ENCODE assay signal across 8 cellular contexts in the genomic region with DNA sequence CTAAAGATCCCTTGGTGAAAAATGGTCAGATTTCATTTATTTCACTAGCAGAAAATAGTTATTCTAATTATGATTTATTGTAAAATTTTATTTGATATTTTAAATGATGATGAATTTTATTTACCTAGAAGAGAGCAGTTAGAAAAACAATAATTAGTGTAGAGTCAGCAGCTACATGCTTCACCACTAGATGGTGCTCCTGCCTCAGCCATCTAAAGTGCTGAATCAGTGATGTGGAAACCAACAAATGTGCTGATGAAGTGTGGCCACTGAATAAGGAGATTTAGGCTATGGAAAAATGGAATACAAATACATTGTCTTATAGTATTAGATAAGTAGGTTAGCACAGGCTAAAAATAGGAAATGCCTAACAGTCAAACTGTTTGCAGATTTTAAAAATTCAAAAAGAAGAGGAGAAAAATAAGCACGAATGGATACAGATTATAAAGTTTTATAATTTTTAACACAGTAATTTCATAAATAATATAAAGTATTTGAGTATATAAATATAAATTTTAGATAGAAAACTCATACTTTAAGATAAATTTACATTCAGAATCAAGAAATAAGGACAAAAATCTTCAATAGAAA.
A peak's percentile ranks its signal among the peaks of the same experiment; 100 is the strongest.
DNase-seq lines count a peak whose midpoint lies in the region; ATAC-seq, FAIRE-seq and TF ChIP-seq lines count a peak whose summit lies in the region.

No MANE protein-coding gene starts in this region.

- H3K36me3 ChIP-seq in prostate gland (no peaks in the 10 kb centered on the region), vagina (no peaks in the 10 kb centered on the region)

- TF ChIP-seq POLR2A in GM12892 (IDR thresholded peaks at IDR 0.05; ENCODE audit: low read depth, low read length), result no peak
- TF ChIP-seq POLR2A in prostate gland (IDR thresholded peaks at IDR 0.05), result no peak
- TF ChIP-seq POLR2A in vagina (IDR thresholded peaks at IDR 0.05), result no peak

- DNase-seq in GM12892 (ENCODE audit: insufficient read length), result no peak
- peak; percentile 47 to 90 (median 76) for DNase-seq in NCI-H1417 (lab: John Stamatoyannopoulos, UW)
- DNase-seq in SW480 (ENCODE audit: low spot score), result peak; percentile 61
- DNase-seq in activated naive CD8-positive, alpha-beta T cell treated with anti-CD3 and anti-CD28 coated beads, Interleukin-2, amount 50 U/mL, for 16 hours (ENCODE audit: low read depth, low spot score), result peak; percentile 49
- DNase-seq in Right ventricle myocardium superior, result peak; percentile 66
- peak; percentile 69 for DNase-seq in prostate gland (ENCODE audit: low spot score)
- DNase-seq in vagina (ENCODE audit: extremely low spot score in 2 of 2), result no peak

- intact Hi-C loops in Right ventricle myocardium superior (cut with DNase I) (loop anchor here (2.0 to 10.0 kb wide), 3 partner anchors 175 to 937 kb away; partner anchors contain the start of genes PCCB and STAG1), prostate gland (cut with DNase I) (loop anchor here (2.0 to 10.0 kb wide), 3 partner anchors 122 to 677 kb away; partner anchors contain the start of genes MSL2 and STAG1), vagina (cut with DNase I) (loop anchor here (10.0 kb wide), 2 partner anchors 179 to 679 kb away; partner anchors contain the start of genes PCCB and STAG1)

- TF ChIP-seq CTCF in prostate gland (IDR thresholded peaks at IDR 0.05) (peak; percentile 85 to 93 (median 91)), vagina (IDR thresholded peaks at IDR 0.05) (peak; percentile 81 to 98 (median 96))

- no peaks in the 10 kb centered on the region for H3K27me3 ChIP-seq in prostate gland (replicated peaks; ENCODE audit: insufficient read depth)
- H3K27me3 ChIP-seq in vagina, result no peaks in the 10 kb centered on the region

- no peak overlapping the region for H3K4me3 ChIP-seq in prostate gland
- no peak overlapping the region for H3K4me3 ChIP-seq in vagina

- 98% methylated on average over 1 of the region's 1 CpG for WGBS in prostate gland

- FAIRE-seq in GM12892 (lab: Jason Lieb, UNC), result peak; percentile 88

- H3K4me1 ChIP-seq in prostate gland (replicated peaks), result no peaks in the 10 kb centered on the region
- H3K4me1 ChIP-seq in vagina, result peaks cover 6% of the 10 kb centered on the region

- H3K27ac ChIP-seq in prostate gland (no peak overlapping the region), vagina (no peak overlapping the region)

- H3K9me3 ChIP-seq in prostate gland (no peaks in the 10 kb centered on the region), vagina (no peaks in the 10 kb centered on the region)

- ATAC-seq in Right ventricle myocardium superior (ENCODE audit: poor library complexity), result peak; percentile 90
- no peak for ATAC-seq in HG02588 (IDR thresholded peaks at IDR 0.05; ENCODE audit: unreplicated experiment)

Comparison
In these comparisons a context has a peak if more than half of its experiments do, and no peak if none do; other contexts are left out.
1. DNase-seq: peak in NCI-H1417 (3 of 3), SW480 (single experiment), activated naive CD8-positive, alpha-beta T cell treated with anti-CD3 and anti-CD28 coated beads, Interleukin-2, amount 50 U/mL, for 16 hours (single experiment), Right ventricle myocardium superior (single experiment) and prostate gland (single experiment); none in GM12892 (single experiment) and vagina (0 of 2).